ENCODE assay signal across 8 cellular contexts in the genomic region with DNA sequence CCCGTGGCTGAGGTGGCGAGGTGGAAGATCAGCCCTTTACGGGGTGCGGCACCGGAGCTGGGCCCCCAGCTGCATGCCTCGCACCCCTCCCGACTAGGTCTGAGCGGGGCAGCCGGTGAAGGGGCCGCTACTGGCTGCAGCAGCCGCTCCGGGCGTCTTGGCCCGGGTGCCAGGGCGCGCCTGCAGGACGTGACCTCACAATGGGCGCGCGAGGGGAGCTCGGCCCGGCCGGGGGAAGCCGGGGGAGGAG. TPM values are rescaled to one million over a fixed set of nuclear protein-coding genes. Genes with fewer than 3 reads are reported as not detected.
DNase-seq lines count a peak whose midpoint lies in the region; ATAC-seq and TF ChIP-seq lines count a peak whose summit lies in the region.

No MANE protein-coding gene starts in this region.

- ATAC-seq in GM21528 (IDR thresholded peaks at IDR 0.05; ENCODE audit: low FRiP score, unreplicated experiment) = peak; percentile 29

- H3K36me3 Mint-ChIP-seq in endothelial cell (ENCODE audit: low read depth, unreplicated experiment) = peaks cover 35% of the 10 kb centered on the region

- H3K27me3 ChIP-seq in Peyer's patch (no peaks in the 10 kb centered on the region), neutrophil (no peaks in the 10 kb centered on the region)

- no peak for TF ChIP-seq POLR2A in Peyer's patch (IDR thresholded peaks at IDR 0.05)

- H3K4me3 ChIP-seq in AG09309 (ENCODE audit: control insufficient read depth, low read depth, low read length) (peak overlapping the region; percentile 88), Peyer's patch (peak overlapping the region; percentile 90 to 100 (median 98)), neutrophil (ENCODE audit: low read depth in 1 of 2, low read length in 1 of 2) (peak overlapping the region; percentile 86 to 99)

- H3K4me3 Mint-ChIP-seq in endothelial cell (ENCODE audit: unreplicated experiment) = peak overlapping the region; percentile 99

- peaks cover 0 to 55% (median 12%) of the 10 kb centered on the region in 4 donors for H3K4me1 ChIP-seq in Peyer's patch
- peaks cover 25 to 29% of the 10 kb centered on the region in 2 experiments for H3K4me1 ChIP-seq in neutrophil (ENCODE audit: control insufficient read depth in 1 of 2, insufficient read depth in 1 of 2, low read depth in 1 of 2, low read length in 1 of 2)

- H3K9me3 Mint-ChIP-seq in endothelial cell (ENCODE audit: unreplicated experiment) = no peaks in the 10 kb centered on the region

- H3K27ac ChIP-seq in Peyer's patch (peak overlapping the region; percentile 96 to 98 (median 97)), neutrophil (peak overlapping the region; percentile 100)

- peaks cover 22% of the 10 kb centered on the region for H3K27me3 Mint-ChIP-seq in endothelial cell (ENCODE audit: unreplicated experiment)

- TF ChIP-seq CTCF in AG09309 (IDR thresholded peaks at IDR 0.05; ENCODE audit: control insufficient read depth, insufficient read depth, low read depth, low read length, missing control alignments) (no peak), Peyer's patch (IDR thresholded peaks at IDR 0.05) (no peak), endothelial cell (IDR thresholded peaks at IDR 0.05; ENCODE audit: unreplicated experiment) (no peak), neutrophil (IDR thresholded peaks at IDR 0.05) (no peak)

- peaks cover 42% of the 10 kb centered on the region for H3K4me1 Mint-ChIP-seq in endothelial cell (ENCODE audit: unreplicated experiment)

- H3K36me3 ChIP-seq in Peyer's patch (peaks cover 0 to 23% (median 0%) of the 10 kb centered on the region in 3 donors), neutrophil (peaks cover 28% of the 10 kb centered on the region)

- peak overlapping the region; percentile 98 for H3K27ac Mint-ChIP-seq in endothelial cell (ENCODE audit: unreplicated experiment)

- H3K9me3 ChIP-seq in Peyer's patch = no peaks in the 10 kb centered on the region
- no peaks in the 10 kb centered on the region for H3K9me3 ChIP-seq in neutrophil

- DNase-seq in AG09309 (ENCODE audit: low read depth) = no peak
- no peak for DNase-seq in Peyer's patch
- DNase-seq in endothelial cell (ENCODE audit: low spot score) = no peak
- DNase-seq in NCI-H1694 (lab: John Stamatoyannopoulos, UW) = no peak
- no peak for DNase-seq in GOT3 (lab: John Stamatoyannopoulos, UW)
- no peak for DNase-seq in NCI-H2227 treated with DMSO at 0.1 percent for 48 hours (lab: John Stamatoyannopoulos, UW)

RNA-seq across cellular contexts. Expression of a gene that starts 0.4 kb away (rescaled TPM):
- total RNA-seq in Peyer's patch (10 to 100 TPM; 18.0 to 38.0 (median 19.5) TPM), endothelial cell (ENCODE audit: unreplicated experiment) (39.9 TPM)

RNA-seq across cellular contexts. Expression of a gene that starts 0.7 kb away (rescaled TPM):
- total RNA-seq in Peyer's patch (10 to 100 TPM; 13.6 to 20.8 (median 17.9) TPM), endothelial cell (ENCODE audit: unreplicated experiment) (45.2 TPM)

RNA-seq across cellular contexts. Expression of a gene that starts 33.1 kb away (rescaled TPM):
- total RNA-seq in Peyer's patch (10 to 100 TPM in 1 of 4 donors, 1 to 10 TPM in 3; 6.1 to 13.9 (median 8.7) TPM), endothelial cell (ENCODE audit: unreplicated experiment) (6.1 TPM)

RNA-seq across cellular contexts. Expression of a gene that starts 39.4 kb away (rescaled TPM):
- total RNA-seq in Peyer's patch (100 to 1,000 TPM in 1 of 4 donors, 10 to 100 TPM in 3; 40.1 to 101 (median 68.4) TPM), endothelial cell (ENCODE audit: unreplicated experiment) (23.1 TPM)
